In genomic region chr5:139459451-139459934, GRCh38 we compare ENCODE assay signal across 8 cellular contexts. TPM values are rescaled to one million over a fixed set of nuclear protein-coding genes. Genes with fewer than 3 reads are reported as not detected.
DNase-seq lines count a peak whose midpoint lies in the region; ATAC-seq, FAIRE-seq and TF ChIP-seq lines count a peak whose summit lies in the region.

No MANE protein-coding gene starts in this region.

- no peaks in the 10 kb centered on the region for H3K9me3 Mint-ChIP-seq in glutamatergic neuron (ENCODE audit: unreplicated experiment)

- H3K9me3 ChIP-seq in skeletal muscle tissue (ENCODE audit: control insufficient read depth in 3 of 3, low read length in 3 of 3), result no peaks in the 10 kb centered on the region

- peaks cover 0 to 3% (median 0%) of the 10 kb centered on the region in 3 donors for H3K36me3 ChIP-seq in skeletal muscle tissue (ENCODE audit: control insufficient read depth in 3 of 3, insufficient read depth in 3 of 3, low read length in 3 of 3)

- H3K9ac ChIP-seq in skeletal muscle tissue (ENCODE audit: low read depth in 1 of 3, low read length in 3 of 3), result peak overlapping the region in 1 of 3 donors; percentile 16

- H3K36me3 Mint-ChIP-seq in glutamatergic neuron (ENCODE audit: unreplicated experiment), result peaks cover 4% of the 10 kb centered on the region

- no peaks in the 10 kb centered on the region for H3K4me1 Mint-ChIP-seq in glutamatergic neuron (ENCODE audit: low read depth, unreplicated experiment)

- peak overlapping the region; percentile 56 for H3K27ac ChIP-seq in skeletal muscle tissue (ENCODE audit: low read depth, low read length)

- no peaks in the 10 kb centered on the region for H3K27me3 ChIP-seq in skeletal muscle tissue (ENCODE audit: control insufficient read depth in 3 of 3, insufficient read depth in 3 of 3, low read length in 3 of 3)

- TF ChIP-seq CTCF in choroid plexus epithelial cell (conservative IDR thresholded peaks at IDR 0.05; ENCODE audit: low read depth, low read length) (no peak), glutamatergic neuron (IDR thresholded peaks at IDR 0.05; ENCODE audit: partially characterized antibody, unreplicated experiment) (no peak)

- peaks cover 0 to 4% (median 0%) of the 10 kb centered on the region in 3 donors for H3K4me1 ChIP-seq in skeletal muscle tissue (ENCODE audit: control insufficient read depth in 3 of 3, insufficient read depth in 3 of 3, low read length in 3 of 3)

- H3K4me3 Mint-ChIP-seq in glutamatergic neuron (ENCODE audit: unreplicated experiment), result no peak overlapping the region

- H3K4me3 ChIP-seq in choroid plexus epithelial cell (ENCODE audit: low read depth, low read length) (no peak overlapping the region), skeletal muscle tissue (ENCODE audit: low read length in 3 of 3) (no peak overlapping the region)

- peak; percentile 75 for DNase-seq in choroid plexus epithelial cell (ENCODE audit: low read depth)
- no peak for DNase-seq in C1 segment of cervical spinal cord (lab: John Stamatoyannopoulos, UW)
- DNase-seq in glutamatergic neuron, result no peak
- DNase-seq in urothelium cell line (ENCODE audit: low spot score), result no peak
- DNase-seq in cortex of kidney (lab: John Stamatoyannopoulos, UW), result no peak

- no peak for FAIRE-seq in urothelium cell line (lab: Jason Lieb, UNC)

- ATAC-seq in GM18873 (IDR thresholded peaks at IDR 0.05; ENCODE audit: low FRiP score, unreplicated experiment) (peak; percentile 35), HG03196 (IDR thresholded peaks at IDR 0.05; ENCODE audit: unreplicated experiment) (peak; percentile 23)

- H3K27ac Mint-ChIP-seq in glutamatergic neuron (ENCODE audit: unreplicated experiment), result no peak overlapping the region

- H3K27me3 Mint-ChIP-seq in glutamatergic neuron (ENCODE audit: unreplicated experiment), result peaks cover 1% of the 10 kb centered on the region

RNA-seq across cellular contexts. Expression of gene ECSCR, which starts 3.0 kb away (rescaled TPM):
- total RNA-seq in skeletal muscle tissue (17.2 TPM), glutamatergic neuron (ENCODE audit: unreplicated experiment) (not detected)

RNA-seq across cellular contexts. Expression of gene SMIM33, which starts 11.3 kb away (rescaled TPM):
- not detected for total RNA-seq in skeletal muscle tissue
- total RNA-seq in glutamatergic neuron (ENCODE audit: unreplicated experiment), result not detected

RNA-seq across cellular contexts. Expression of gene DNAJC18, which starts 20.2 kb away (rescaled TPM):
- total RNA-seq in skeletal muscle tissue (16.2 TPM), glutamatergic neuron (ENCODE audit: unreplicated experiment) (55.9 TPM)

RNA-seq across cellular contexts. Expression of gene STING1, which starts 23.1 kb away (rescaled TPM):
- 14.6 TPM for total RNA-seq in skeletal muscle tissue
- total RNA-seq in glutamatergic neuron (ENCODE audit: unreplicated experiment), result not detected

RNA-seq across cellular contexts. Expression of gene SPATA24, which starts 55.6 kb away (rescaled TPM):
- 12.0 TPM for total RNA-seq in skeletal muscle tissue
- total RNA-seq in glutamatergic neuron (ENCODE audit: unreplicated experiment), result 6.2 TPM

Comparison
In these comparisons a context has a peak if more than half of its experiments do, and no peak if none do; other contexts are left out.
1. RNA of gene ECSCR, which starts 3.0 kb away (total RNA-seq): 17.2 TPM in skeletal muscle tissue (single experiment); not detected in glutamatergic neuron (single experiment); every median in the first group is over 10 times any median in the second.